ENCODE assay signal across 19 cellular contexts in the genomic region with DNA sequence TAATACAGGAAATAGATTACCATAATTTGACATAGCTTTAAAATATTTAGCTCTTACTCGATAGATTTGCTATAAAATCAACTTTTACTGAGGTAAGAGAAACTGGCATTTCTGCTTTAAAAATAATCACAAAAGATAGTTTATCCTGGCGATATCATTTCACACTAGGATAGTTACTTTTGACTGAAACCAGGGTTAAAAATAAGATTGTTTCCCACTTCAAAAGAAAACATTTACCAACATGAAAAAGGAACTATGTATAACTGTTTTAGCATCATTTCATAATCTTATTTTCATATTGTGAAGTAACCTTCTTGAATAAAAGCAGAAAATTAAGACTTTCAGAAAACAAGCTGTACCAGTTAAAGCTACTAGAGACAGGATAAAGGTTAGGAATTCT. TPM values are rescaled to one million over a fixed set of nuclear protein-coding genes. Genes with fewer than 3 reads are reported as not detected.
A peak's percentile ranks its signal among the peaks of the same experiment; 100 is the strongest.
DNase-seq lines count a peak whose midpoint lies in the region; ATAC-seq, FAIRE-seq and TF ChIP-seq lines count a peak whose summit lies in the region.
"Had no signal": no experiment of that assay in that cellular context is flagged by ENCODE, and none has a peak within 500 bp of the region (broad histone marks: within the 10 kb centered on the region; RNA-seq: fewer than 3 reads in every experiment).

No MANE protein-coding gene starts in this region.

- POLR2A ChIA-PET in activated CD4-positive, alpha-beta memory T cell treated with anti-CD3 and anti-CD28 coated beads for 36 hours (lab: Charles Lee), result interaction anchor here (0.6 to 2.1 kb wide), 5 partner anchors 8 to 40 kb away, joined by 3 to 10 read pairs (median 4); partner anchors contain the start of gene PSMD6
- POLR2A ChIA-PET in activated CD4-positive, alpha-beta memory T cell treated with anti-CD3 and anti-CD28 coated beads, Interleukin-2, amount 10 ng/mL, durations not matched to agents 7 days and 5 days (lab: Charles Lee), result interaction anchor here (1.2 to 6.6 kb wide), 9 partner anchors 10 to 96 kb away, joined by 3 to 46 read pairs (median 8); partner anchors contain the start of genes PSMD6 and SCAANT1

- H3K9me3 Mint-ChIP-seq in activated CD4-positive, alpha-beta memory T cell treated with anti-CD3 and anti-CD28 coated beads for 36 hours, result no peaks in the 10 kb centered on the region
- no peaks in the 10 kb centered on the region for H3K9me3 Mint-ChIP-seq in activated CD4-positive, alpha-beta memory T cell treated with anti-CD3 and anti-CD28 coated beads, Interleukin-2, amount 10 ng/mL, durations not matched to agents 7 days and 5 days
- H3K9me3 Mint-ChIP-seq in osteocyte (ENCODE audit: unreplicated experiment), result no peaks in the 10 kb centered on the region

- H3K4me3 ChIP-seq in body of pancreas, result no peak overlapping the region
- no peak overlapping the region for H3K4me3 ChIP-seq in adrenal gland
- H3K4me3 ChIP-seq: Peyer's patch had no signal

- H3K27ac Mint-ChIP-seq in activated CD4-positive, alpha-beta memory T cell treated with anti-CD3 and anti-CD28 coated beads for 36 hours, result peak overlapping the region; percentile 44
- no peak overlapping the region for H3K27ac Mint-ChIP-seq in activated CD4-positive, alpha-beta memory T cell treated with anti-CD3 and anti-CD28 coated beads, Interleukin-2, amount 10 ng/mL, durations not matched to agents 7 days and 5 days
- peak overlapping the region; percentile 29 for H3K27ac Mint-ChIP-seq in osteocyte (ENCODE audit: unreplicated experiment)

- 33 to 35% methylated on average over 2 of the region's 2 CpGs for WGBS in body of pancreas, 2 donors
- 84 to 91% (median 86%) methylated on average over 2 of the region's 2 CpGs for WGBS in adrenal gland, 4 donors

- H3K36me3 ChIP-seq in body of pancreas (replicated peaks in 1 of 2; ENCODE audit: insufficient read depth in 1 of 2, low read depth in 2 of 2) (peaks cover 0 to 23% of the 10 kb centered on the region in 2 donors), adrenal gland (replicated peaks in 1 of 2) (peaks cover 0 to 70% of the 10 kb centered on the region in 2 donors)

- H3K4me3 Mint-ChIP-seq in activated CD4-positive, alpha-beta memory T cell treated with anti-CD3 and anti-CD28 coated beads for 36 hours, result no peak overlapping the region
- H3K4me3 Mint-ChIP-seq in activated CD4-positive, alpha-beta memory T cell treated with anti-CD3 and anti-CD28 coated beads, Interleukin-2, amount 10 ng/mL, durations not matched to agents 7 days and 5 days, result no peak overlapping the region
- no peak overlapping the region for H3K4me3 Mint-ChIP-seq in osteocyte (ENCODE audit: unreplicated experiment)

- CTCF ChIA-PET in activated CD4-positive, alpha-beta memory T cell treated with anti-CD3 and anti-CD28 coated beads for 36 hours (lab: Charles Lee), result interaction anchor here (0.8 to 3.3 kb wide), 6 partner anchors 14 to 658 kb away, joined by 3 to 21 read pairs (median 6); partner anchors contain the start of gene PSMD6
- CTCF ChIA-PET in activated CD4-positive, alpha-beta memory T cell treated with anti-CD3 and anti-CD28 coated beads, Interleukin-2, amount 10 ng/mL, durations not matched to agents 7 days and 5 days (lab: Charles Lee), result interaction anchor here (0.6 to 2.7 kb wide), 13 partner anchors 13 to 326 kb away, joined by 3 to 25 read pairs (median 5); partner anchors contain the start of gene PSMD6

- peaks cover 23% of the 10 kb centered on the region for H3K4me1 Mint-ChIP-seq in activated CD4-positive, alpha-beta memory T cell treated with anti-CD3 and anti-CD28 coated beads for 36 hours (ENCODE audit: low read depth)
- peaks cover 36% of the 10 kb centered on the region for H3K4me1 Mint-ChIP-seq in activated CD4-positive, alpha-beta memory T cell treated with anti-CD3 and anti-CD28 coated beads, Interleukin-2, amount 10 ng/mL, durations not matched to agents 7 days and 5 days
- peaks cover 23% of the 10 kb centered on the region for H3K4me1 Mint-ChIP-seq in osteocyte (ENCODE audit: unreplicated experiment)

- intact Hi-C loops in activated CD4-positive, alpha-beta memory T cell treated with anti-CD3 and anti-CD28 coated beads for 36 hours (cut with micrococcal nuclease), result no loop called here
- intact Hi-C loops in body of pancreas (cut with DNase I) (no loop called here), adrenal gland (cut with DNase I) (no loop called here)

- H3K9me3 ChIP-seq in body of pancreas, result peaks cover 0 to 4% (median 0%) of the 10 kb centered on the region in 3 donors
- H3K9me3 ChIP-seq in adrenal gland (replicated peaks in 1 of 3), result no peaks in the 10 kb centered on the region
- H3K9me3 ChIP-seq: Peyer's patch had no signal

- no peak for TF ChIP-seq POLR2A in body of pancreas (IDR thresholded peaks at IDR 0.05)
- no peak for TF ChIP-seq POLR2A in adrenal gland (IDR thresholded peaks at IDR 0.05)

- H3K36me3 Mint-ChIP-seq in activated CD4-positive, alpha-beta memory T cell treated with anti-CD3 and anti-CD28 coated beads for 36 hours, result peaks cover 33% of the 10 kb centered on the region
- peaks cover 57% of the 10 kb centered on the region for H3K36me3 Mint-ChIP-seq in activated CD4-positive, alpha-beta memory T cell treated with anti-CD3 and anti-CD28 coated beads, Interleukin-2, amount 10 ng/mL, durations not matched to agents 7 days and 5 days (ENCODE audit: low read depth)
- H3K36me3 Mint-ChIP-seq in osteocyte (ENCODE audit: unreplicated experiment), result peaks cover 32% of the 10 kb centered on the region

- FAIRE-seq in D721Med (lab: Jason Lieb, UNC), result peak; percentile 21
- FAIRE-seq: H54 had no signal

- ATAC-seq in body of pancreas, result no peak

- H3K4me1 ChIP-seq in body of pancreas, result peaks cover 96% of the 10 kb centered on the region
- H3K4me1 ChIP-seq in adrenal gland (replicated peaks in 1 of 2), result peaks cover 11 to 50% of the 10 kb centered on the region in 2 donors
- H3K4me1 ChIP-seq: Peyer's patch had no signal

- no peaks in the 10 kb centered on the region for H3K27me3 Mint-ChIP-seq in activated CD4-positive, alpha-beta memory T cell treated with anti-CD3 and anti-CD28 coated beads for 36 hours
- H3K27me3 Mint-ChIP-seq in activated CD4-positive, alpha-beta memory T cell treated with anti-CD3 and anti-CD28 coated beads, Interleukin-2, amount 10 ng/mL, durations not matched to agents 7 days and 5 days, result no peaks in the 10 kb centered on the region
- no peaks in the 10 kb centered on the region for H3K27me3 Mint-ChIP-seq in osteocyte (ENCODE audit: unreplicated experiment)

- H3K27me3 ChIP-seq in body of pancreas (no peaks in the 10 kb centered on the region), adrenal gland (no peaks in the 10 kb centered on the region)
- H3K27me3 ChIP-seq: Peyer's patch had no signal

- TF ChIP-seq CTCF in D721Med (IDR thresholded peaks at IDR 0.05; ENCODE audit: insufficient read depth, missing control alignments) (no peak), body of pancreas (IDR thresholded peaks at IDR 0.05) (no peak), osteocyte (IDR thresholded peaks at IDR 0.05) (no peak), adrenal gland (IDR thresholded peaks at IDR 0.05) (no peak)

- DNase-seq in activated CD4-positive, alpha-beta memory T cell treated with anti-CD3 and anti-CD28 coated beads for 36 hours, result no peak
- DNase-seq in activated CD4-positive, alpha-beta memory T cell treated with anti-CD3 and anti-CD28 coated beads, Interleukin-2, amount 10 ng/mL, durations not matched to agents 7 days and 5 days, result no peak
- DNase-seq in D721Med (ENCODE audit: insufficient read length, low spot score) (no peak), body of pancreas (no peak), osteocyte (ENCODE audit: extremely low spot score, unreplicated experiment) (no peak), NCI-H187 (lab: John Stamatoyannopoulos, UW) (no peak), adrenal gland (no peak)
- no peak for DNase-seq in activated effector memory CD4-positive, alpha-beta T cell treated with anti-CD3 and anti-CD28 coated beads, Interleukin-2, amount 50 U/mL, for 16 hours
- DNase-seq: DMS 273 treated with DMSO at 0.1 percent for 48 hours, Karpas-422, NCI-H1105 treated with DMSO at 0.1 percent for 48 hours, NCI-H187 treated with DMSO at 0.1 percent for 48 hours, NCI-H446, NCI-H774, Peyer's patch, SHP77 treated with DMSO at 0.1 percent for 48 hours had no signal

- peak overlapping the region; percentile 0 to 87 (median 48) for H3K27ac ChIP-seq in body of pancreas
- peak overlapping the region in 1 of 5 donors; percentile 8 for H3K27ac ChIP-seq in adrenal gland
- H3K27ac ChIP-seq: 22Rv1, C4-2B, Peyer's patch had no signal

RNA-seq across cellular contexts. Expression of gene PSMD6, which starts 15.3 kb away (rescaled TPM):
- total RNA-seq in activated CD4-positive, alpha-beta memory T cell treated with anti-CD3 and anti-CD28 coated beads for 36 hours, result 100 to 1,000 TPM; 104 to 109 TPM
- total RNA-seq in activated CD4-positive, alpha-beta memory T cell treated with anti-CD3 and anti-CD28 coated beads, Interleukin-2, amount 10 ng/mL, durations not matched to agents 7 days and 5 days, result 10 to 100 TPM; 82.1 to 82.9 TPM
- total RNA-seq in body of pancreas, result 10 to 100 TPM; 88.7 to 98.3 TPM
- 72.6 and 72.9 TPM in 2 replicates for total RNA-seq in osteocyte
- total RNA-seq in adrenal gland, result 100 to 1,000 TPM in 3 of 8 donors, 10 to 100 TPM in 5; 67.7 to 109 (median 96.9) TPM
- polyA plus RNA-seq in adrenal gland, result 100 to 1,000 TPM in 1 of 3 donors, 10 to 100 TPM in 2; 52.8 to 205 (median 54.7) TPM
